19 cellular contexts compared by ENCODE assay signal in the genomic region with DNA sequence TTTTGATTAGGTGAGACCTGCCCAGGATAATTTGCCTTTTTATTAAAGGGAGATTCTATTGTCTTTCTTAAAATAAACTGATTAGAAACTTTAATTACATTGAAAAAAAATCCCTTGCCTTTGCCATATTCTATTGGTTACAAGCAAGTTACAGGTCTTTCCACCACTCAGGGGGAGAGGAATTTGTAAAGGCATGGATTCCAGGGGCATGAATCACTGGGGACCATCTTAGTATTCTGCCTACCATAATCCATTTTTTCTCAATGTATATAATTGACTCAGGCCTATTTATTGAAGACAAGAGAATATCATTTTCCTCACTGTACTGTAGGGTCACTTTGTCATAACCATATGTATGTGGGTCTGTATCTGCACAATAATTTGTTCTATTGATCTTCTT.
DNase-seq lines count a peak whose midpoint lies in the region; ATAC-seq, FAIRE-seq and TF ChIP-seq lines count a peak whose summit lies in the region.
"Had no signal": no experiment of that assay in that cellular context is flagged by ENCODE, and none has a peak within 500 bp of the region (broad histone marks: within the 10 kb centered on the region; RNA-seq: fewer than 3 reads in every experiment).

No MANE protein-coding gene starts in this region.

- H4K20me1 ChIP-seq in GM23338 (replicated peaks; ENCODE audit: insufficient read depth), result no peaks in the 10 kb centered on the region
- H4K20me1 ChIP-seq in H1 (replicated peaks in 1 of 2; ENCODE audit: control insufficient read depth in 1 of 2, insufficient read depth in 2 of 2, low read length in 2 of 2), result no peaks in the 10 kb centered on the region

- H3K9ac ChIP-seq in NT2/D1 (ENCODE audit: insufficient read length, low read depth) (no peak overlapping the region), H1 (replicated peaks in 1 of 4; ENCODE audit: extremely low read depth in 1 of 4, low read depth in 3 of 4, low read length in 3 of 4) (no peak overlapping the region)

- no peak overlapping the region for H3K4me3 Mint-ChIP-seq in GM23338
- H3K4me3 Mint-ChIP-seq: CD14-positive monocyte; CD8-positive, alpha-beta T cell had no signal

- H3K4ac ChIP-seq in H1 (replicated peaks; ENCODE audit: insufficient read length, low read depth, low read length), result no peak overlapping the region

- H3K27me3 ChIP-seq in GM23338 (ENCODE audit: insufficient read depth), result no peaks in the 10 kb centered on the region
- H3K27me3 ChIP-seq in NT2/D1 (ENCODE audit: insufficient read depth, insufficient read length), result no peaks in the 10 kb centered on the region
- H3K27me3 ChIP-seq in H1 (replicated peaks in 1 of 4; ENCODE audit: control insufficient read depth in 3 of 4, extremely low read depth in 1 of 4, insufficient read depth in 3 of 4, low read length in 3 of 4), result no peaks in the 10 kb centered on the region
- no peaks in the 10 kb centered on the region for H3K27me3 ChIP-seq in H7 (ENCODE audit: control insufficient read depth, insufficient read depth, low read length)

- no peaks in the 10 kb centered on the region for H3K36me3 ChIP-seq in GM23338 (ENCODE audit: insufficient read depth)
- no peaks in the 10 kb centered on the region for H3K36me3 ChIP-seq in NT2/D1 (ENCODE audit: insufficient read depth, insufficient read length, low read length)
- no peaks in the 10 kb centered on the region for H3K36me3 ChIP-seq in H1 (ENCODE audit: control insufficient read depth in 2 of 4, insufficient read depth in 4 of 4, low read length in 3 of 4)
- no peaks in the 10 kb centered on the region for H3K36me3 ChIP-seq in H7 (replicated peaks; ENCODE audit: control insufficient read depth, insufficient read depth, low read length)

- H3K9me3 ChIP-seq in NT2/D1 (ENCODE audit: insufficient read depth, low read length) (0 out of 2 replicates have a peak, but pooled peaks cover 4% of the 10 kb centered on the region), H1 (ENCODE audit: insufficient read depth in 2 of 2, low read depth in 1 of 2, low read length in 1 of 2) (no peaks in the 10 kb centered on the region)
- H3K9me3 ChIP-seq: A549 had no signal

- DNase-seq in GM23338 (ENCODE audit: low spot score) (peak; percentile 7), NT2/D1 (ENCODE audit: low read depth, low spot score) (peak; percentile 38), H1 (ENCODE audit: low read depth in 1 of 2, low spot score in 2 of 2) (no peak), retinal pigment epithelial cell (ENCODE audit: low read depth) (peak; percentile 51), cortex of kidney (lab: John Stamatoyannopoulos, UW) (no peak), H7 (no peak)
- DNase-seq in activated CD4-positive, alpha-beta T cell treated with anti-CD3 and anti-CD28 coated beads, Interleukin-2, amount 50 U/mL, for 4 hours, result no peak
- DNase-seq: CD8-positive, alpha-beta T cell; COR-L47; DMS153; DMS79 treated with DMSO at 0.1 percent for 48 hours; Karpas-422 had no signal

- FAIRE-seq in H1 (lab: Jason Lieb, UNC), result no peak
- FAIRE-seq: A549, D721Med, GM12878, HTR-8/SVneo had no signal

- no peak for TF ChIP-seq RAD21 in H1 (IDR thresholded peaks at IDR 0.05 in 1 of 2, conservative IDR thresholded peaks at IDR 0.05 in 1 of 2; ENCODE audit: low read depth in 2 of 2, low read length in 2 of 2)

- H3K27ac ChIP-seq in GM23338 (ENCODE audit: low read depth) (no peak overlapping the region), H1 (ENCODE audit: low read depth, low read length) (no peak overlapping the region)
- H3K27ac ChIP-seq: A549 had no signal

- no peaks in the 10 kb centered on the region; the same call in 1 of the 2 replicates for H3K9me2 ChIP-seq in GM23338 (ENCODE audit: insufficient read depth)

- H3K4me1 ChIP-seq in GM23338 (ENCODE audit: insufficient read depth), result no peaks in the 10 kb centered on the region
- no peaks in the 10 kb centered on the region for H3K4me1 ChIP-seq in NT2/D1 (ENCODE audit: insufficient read depth, insufficient read length)
- no peaks in the 10 kb centered on the region for H3K4me1 ChIP-seq in H1 (replicated peaks in 1 of 4; ENCODE audit: control insufficient read depth in 3 of 4, insufficient read depth in 4 of 4, low read length in 3 of 4)
- H3K4me1 ChIP-seq: A549 had no signal

- CTCF ChIA-PET in H1 (lab: Charles Lee; ENCODE audit: partially characterized antibody), result interaction anchor here (0.6 kb wide), 1 partner anchor 19 kb away, joined by 3 read pairs; no protein-coding TSS in a partner anchor

- H2BK120ac ChIP-seq in H1 (replicated peaks; ENCODE audit: low read depth, low read length), result no peak overlapping the region

- no peaks in the 10 kb centered on the region for H3K79me1 ChIP-seq in H1 (ENCODE audit: low read depth, low read length)

- peaks cover 7% of the 10 kb centered on the region; the same call in 2 of the 3 replicates for H3K9me3 Mint-ChIP-seq in GM23338

- no peaks in the 10 kb centered on the region for H3K79me2 ChIP-seq in GM23338 (replicated peaks; ENCODE audit: insufficient read depth)
- H3K79me2 ChIP-seq in H1 (ENCODE audit: control insufficient read depth in 1 of 2, insufficient read depth in 2 of 2, low read length in 2 of 2), result no peaks in the 10 kb centered on the region

- H3K4me3 ChIP-seq in GM23338 (no peak overlapping the region), NT2/D1 (ENCODE audit: insufficient read length, low read depth) (no peak overlapping the region), H1 (ENCODE audit: extremely low read depth in 1 of 4, insufficient read depth in 2 of 4, low read depth in 3 of 4, low read length in 4 of 4) (no peak overlapping the region), retinal pigment epithelial cell (ENCODE audit: low read length) (no peak overlapping the region), H7 (ENCODE audit: insufficient read depth, low read depth, low read length) (no peak overlapping the region)
- H3K4me3 ChIP-seq: A549, GM12878 had no signal

- TF ChIP-seq CTCF in GM23338 (conservative IDR thresholded peaks at IDR 0.05; ENCODE audit: low read depth in 2 of 2), result no peak
- no peak for TF ChIP-seq CTCF in H1 (IDR thresholded peaks at IDR 0.05; ENCODE audit: control extremely low read depth in 1 of 3, insufficient read depth in 1 of 3, low read depth in 1 of 3, low read length in 3 of 3)
- no peak for TF ChIP-seq CTCF in retinal pigment epithelial cell (conservative IDR thresholded peaks at IDR 0.05; ENCODE audit: low read depth, low read length)

- H4K8ac ChIP-seq in H1 (ENCODE audit: extremely low read depth, insufficient read depth, low read length), result no peak overlapping the region

- H3K4me2 ChIP-seq in GM23338, result no peak overlapping the region
- no peak overlapping the region for H3K4me2 ChIP-seq in H1 (ENCODE audit: insufficient read depth in 1 of 2, low read depth in 2 of 2, low read length in 2 of 2)
- H3K4me2 ChIP-seq: A549 had no signal

- H3K56ac ChIP-seq in H1 (replicated peaks; ENCODE audit: insufficient read length, low read depth, low read length), result no peak overlapping the region

- no peak overlapping the region for H3K23ac ChIP-seq in H1 (ENCODE audit: insufficient read length)

- no peak overlapping the region for H3K18ac ChIP-seq in H1 (ENCODE audit: extremely low read depth, low read length)

- H3F3A ChIP-seq in GM23338 (replicated peaks; ENCODE audit: low read depth), result no peaks in the 10 kb centered on the region

- H2BK5ac ChIP-seq in H1 (ENCODE audit: low read depth, low read length), result no peak overlapping the region

- H2AFZ ChIP-seq in GM23338 (no peak overlapping the region), H1 (ENCODE audit: low read length) (0 out of 2 replicates have a peak overlapping the region, but pooled peaks have one; percentile 34)

- no peak overlapping the region for H2BK20ac ChIP-seq in H1 (ENCODE audit: low read length)

- no peak for TF ChIP-seq POLR2A in H1 (IDR thresholded peaks at IDR 0.05; ENCODE audit: control extremely low read depth in 1 of 2, low read depth in 2 of 2, low read length in 2 of 2)

- no peaks in the 10 kb centered on the region for H3K4me1 Mint-ChIP-seq in GM23338
- H3K4me1 Mint-ChIP-seq: CD14-positive monocyte had no signal

- no peak overlapping the region for H4K91ac ChIP-seq in H1 (replicated peaks; ENCODE audit: insufficient read length, low read length)

- no peak for TF ChIP-seq EP300 in H1 (IDR thresholded peaks at IDR 0.05; ENCODE audit: borderline replicate concordance in 1 of 2, low read depth in 2 of 2, low read length in 2 of 2)

- no peak for ATAC-seq in GM23338
- ATAC-seq in GM21717 (IDR thresholded peaks at IDR 0.05; ENCODE audit: unreplicated experiment), result no peak
- ATAC-seq: A549; CD8-positive, alpha-beta T cell; GM12878; HCT116 had no signal

- H3K27ac Mint-ChIP-seq in GM23338, result no peak overlapping the region
- H3K27ac Mint-ChIP-seq: CD14-positive monocyte; CD8-positive, alpha-beta T cell had no signal

- H3K36me3 Mint-ChIP-seq in GM23338 (ENCODE audit: low read depth), result no peaks in the 10 kb centered on the region; the same call in 2 of the 3 replicates
- H3K36me3 Mint-ChIP-seq: CD14-positive monocyte; CD8-positive, alpha-beta T cell had no signal

- H3K14ac ChIP-seq in H1 (ENCODE audit: insufficient read length), result no peak overlapping the region

- H3K23me2 ChIP-seq in H1 (ENCODE audit: low read depth, low read length), result no peaks in the 10 kb centered on the region

- H2BK15ac ChIP-seq in H1 (ENCODE audit: low read length), result no peak overlapping the region

- H2BK12ac ChIP-seq in H1 (ENCODE audit: low read depth, low read length), result no peak overlapping the region

- no peak overlapping the region for H2AK5ac ChIP-seq in H1 (ENCODE audit: low read depth, low read length)

- POLR2A ChIA-PET in H1 (lab: Charles Lee; ENCODE audit: partially characterized antibody), result no interaction called here

- no peak overlapping the region for H4K5ac ChIP-seq in H1 (ENCODE audit: insufficient read length, low read depth, low read length)

- peaks cover 2% of the 10 kb centered on the region for H3K27me3 Mint-ChIP-seq in GM23338 (ENCODE audit: insufficient read depth, low read depth, poor library complexity)

TF ChIP-seq in H1, 55 proteins besides CTCF, POLR2A, EP300 and RAD21:
- TF ChIP-seq, protein P1, sequence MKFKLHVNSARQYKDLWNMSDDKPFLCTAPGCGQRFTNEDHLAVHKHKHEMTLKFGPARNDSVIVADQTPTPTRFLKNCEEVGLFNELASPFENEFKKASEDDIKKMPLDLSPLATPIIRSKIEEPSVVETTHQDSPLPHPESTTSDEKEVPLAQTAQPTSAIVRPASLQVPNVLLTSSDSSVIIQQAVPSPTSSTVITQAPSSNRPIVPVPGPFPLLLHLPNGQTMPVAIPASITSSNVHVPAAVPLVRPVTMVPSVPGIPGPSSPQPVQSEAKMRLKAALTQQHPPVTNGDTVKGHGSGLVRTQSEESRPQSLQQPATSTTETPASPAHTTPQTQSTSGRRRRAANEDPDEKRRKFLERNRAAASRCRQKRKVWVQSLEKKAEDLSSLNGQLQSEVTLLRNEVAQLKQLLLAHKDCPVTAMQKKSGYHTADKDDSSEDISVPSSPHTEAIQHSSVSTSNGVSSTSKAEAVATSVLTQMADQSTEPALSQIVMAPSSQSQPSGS (IDR thresholded peaks at IDR 0.05; ENCODE audit: low read length), result no peak
- TF ChIP-seq JUND (IDR thresholded peaks at IDR 0.05; ENCODE audit: low read length), result peak; percentile 60; the same call in 1 of the 2 replicates

Comparison
In these comparisons a context has a peak if more than half of its experiments do, and no peak if none do; other contexts are left out.
1. DNase-seq: peak in GM23338 (single experiment), NT2/D1 (single experiment) and retinal pigment epithelial cell (single experiment); none in H1 (0 of 2), activated CD4-positive, alpha-beta T cell treated with anti-CD3 and anti-CD28 coated beads, Interleukin-2, amount 50 U/mL, for 4 hours (0 of 2), cortex of kidney (single experiment) and H7 (single experiment).